ENCODE assay signal across 10 cellular contexts in genomic region chr12:56081393-56082347, GRCh38. TPM values are rescaled to one million over a fixed set of nuclear protein-coding genes. Genes with fewer than 3 reads are reported as not detected.
DNase-seq lines count a peak whose midpoint lies in the region; ATAC-seq, FAIRE-seq and TF ChIP-seq lines count a peak whose summit lies in the region.
"Had no signal": no experiment of that assay in that cellular context is flagged by ENCODE, and none has a peak within 500 bp of the region (broad histone marks: within the 10 kb centered on the region; RNA-seq: fewer than 3 reads in every experiment).

No MANE protein-coding gene starts in this region.

- no peaks in the 10 kb centered on the region for H3K27me3 Mint-ChIP-seq in Calu3 (ENCODE audit: unreplicated experiment)

- peak overlapping the region; percentile 93 for H3K4me2 ChIP-seq in keratinocyte (ENCODE audit: control insufficient read depth, extremely low read depth, insufficient read depth, low read depth, low read length)

- no peak for FAIRE-seq in keratinocyte (lab: Jason Lieb, UNC)

- no peaks in the 10 kb centered on the region for H3K79me2 ChIP-seq in keratinocyte (ENCODE audit: control insufficient read depth, insufficient read depth, low read length)

- no TSS peak for BruUV-seq in Calu3 (replicated peaks; lab: Mats Ljungman, UMichigan)

- dilution Hi-C loops in keratinocyte (cut with MboI; ENCODE audit: extremely low pct_ligation_motif_present, low sequenced_read_pairs): no loop called here

- ATAC-seq in GM18858 (IDR thresholded peaks at IDR 0.05; ENCODE audit: unreplicated experiment) (no peak), HG03342 (IDR thresholded peaks at IDR 0.05; ENCODE audit: unreplicated experiment) (no peak)

- peak overlapping the region; percentile 99 for H3K4me3 Mint-ChIP-seq in Calu3 (ENCODE audit: low read depth, unreplicated experiment)

- intact Hi-C loops in Calu3 (cut with micrococcal nuclease; ENCODE audit: unreplicated experiment) (no loop called here), prostate gland (cut with DNase I) (no loop called here)

- no peaks in the 10 kb centered on the region for H4K20me1 ChIP-seq in keratinocyte (ENCODE audit: control insufficient read depth, extremely low read depth, insufficient read depth, low read length)

- peak overlapping the region in 2 of 3 experiments; percentile 72 to 79 for H3K4me3 ChIP-seq in keratinocyte (ENCODE audit: control insufficient read depth in 2 of 3, extremely low read depth in 1 of 3, insufficient read depth in 2 of 3, low read depth in 1 of 3, low read length in 3 of 3)
- H3K4me3 ChIP-seq in prostate gland: peak overlapping the region; percentile 57 to 69

- peaks cover 31% of the 10 kb centered on the region for H3K4me1 Mint-ChIP-seq in Calu3 (ENCODE audit: low read depth, unreplicated experiment)

- H3K9me3 Mint-ChIP-seq in Calu3 (ENCODE audit: low read depth, unreplicated experiment): no peaks in the 10 kb centered on the region

- no peaks in the 10 kb centered on the region for H3K27me3 ChIP-seq in keratinocyte (ENCODE audit: control insufficient read depth, extremely low read depth, insufficient read depth, low read length)
- no peaks in the 10 kb centered on the region for H3K27me3 ChIP-seq in prostate gland (replicated peaks; ENCODE audit: insufficient read depth)

- TF ChIP-seq POLR2A in prostate gland (IDR thresholded peaks at IDR 0.05): no peak

- DNase-seq in Calu3: peak; percentile 60
- DNase-seq in amygdala (lab: John Stamatoyannopoulos, UW): peak in 51 of 56 donors; percentile 4 to 81 (median 53)
- DNase-seq in keratinocyte (ENCODE audit: low read depth, low spot score): no peak
- no peak for DNase-seq in prostate gland (ENCODE audit: low spot score)
- DNase-seq in stimulated activated CD4-positive, alpha-beta T cell treated with anti-CD3 and anti-CD28 coated beads, Interleukin-2, amount 100 ng/mL, for 48 hours: no peak
- DNase-seq in HK-2 (ENCODE audit: unreplicated experiment): no peak
- DNase-seq: NCI-H146; stimulated activated naive CD4-positive, alpha-beta T cell had no signal

- H3K27ac Mint-ChIP-seq in Calu3 (ENCODE audit: unreplicated experiment): peak overlapping the region; percentile 95

- H3K4me1 ChIP-seq in keratinocyte (ENCODE audit: control insufficient read depth, extremely low read depth, insufficient read depth, low read length) (peaks cover 16% of the 10 kb centered on the region), prostate gland (replicated peaks) (no peaks in the 10 kb centered on the region)

- TF ChIP-seq CTCF in Calu3 (IDR thresholded peaks at IDR 0.05; ENCODE audit: unreplicated experiment) (no peak), keratinocyte (optimal IDR thresholded peaks at IDR 0.05 in 1 of 3, IDR thresholded peaks at IDR 0.05 in 1 of 3, conservative IDR thresholded peaks at IDR 0.05 in 1 of 3; ENCODE audit: extremely low read depth in 1 of 3, insufficient read depth in 2 of 3, low read length in 3 of 3) (no peak), prostate gland (IDR thresholded peaks at IDR 0.05) (no peak)

- peaks cover 69% of the 10 kb centered on the region for H3K36me3 Mint-ChIP-seq in Calu3 (ENCODE audit: insufficient read depth, unreplicated experiment)

- H3K27ac ChIP-seq in keratinocyte (ENCODE audit: control insufficient read depth, insufficient read depth, low read length) (no peak overlapping the region), prostate gland (peak overlapping the region; percentile 94 to 96)

- H3K36me3 ChIP-seq in keratinocyte (ENCODE audit: control insufficient read depth in 2 of 2, extremely low read depth in 1 of 2, insufficient read depth in 2 of 2, low read length in 2 of 2): peaks cover 0 to 8% of the 10 kb centered on the region in 2 experiments
- no peaks in the 10 kb centered on the region for H3K36me3 ChIP-seq in prostate gland

- no peaks in the 10 kb centered on the region for H3K9me1 ChIP-seq in keratinocyte (ENCODE audit: control insufficient read depth, extremely low read depth, insufficient read depth, low read length)

- H3K9me3 ChIP-seq in keratinocyte (ENCODE audit: control insufficient read depth, low read depth, low read length) (no peaks in the 10 kb centered on the region), prostate gland (no peaks in the 10 kb centered on the region)

- 41% methylated on average over 6 of the region's 6 CpGs for WGBS in prostate gland

- CTCF ChIA-PET in Calu3 (lab: Charles Lee): interaction anchor here (0.6 to 1.4 kb wide), 4 partner anchors 11 to 24 kb away, joined by 3 to 6 read pairs (median 3); partner anchors contain the start of gene PA2G4

- no peak overlapping the region for H2AFZ ChIP-seq in keratinocyte (ENCODE audit: control insufficient read depth, low read length)

- H3K9ac ChIP-seq in keratinocyte (ENCODE audit: control insufficient read depth, extremely low read depth, insufficient read depth, low read length): no peak overlapping the region

RNA-seq across cellular contexts. Expression of gene ERBB3, which starts 1.7 kb away (rescaled TPM):
- total RNA-seq in Calu3 (2022) (170 and 183 TPM in 2 replicates), prostate gland (100 to 1,000 TPM in 1 of 2 donors, 10 to 100 TPM in 1; 77.3 to 117 TPM)
- polyA plus RNA-seq in keratinocyte: 13.6 to 19.8 TPM (median 16.4 TPM) in 3 replicates
- 90.3 TPM for polyA plus RNA-seq in keratinocyte (2011; ENCODE audit: low read depth)
- polyA plus RNA-seq in keratinocyte (2011; cell fraction: cytosol; rRNA removed): 6.1 and 8.6 TPM in 2 replicates
- polyA plus RNA-seq in keratinocyte (2011; cell fraction: nucleus; rRNA removed): 41.3 and 45.7 TPM in 2 replicates
- 9.1 and 57.6 TPM in 2 replicates for polyA plus RNA-seq in keratinocyte (2012; ENCODE audit: low replicate concordance)
- 38.3 to 51.4 TPM (median 46.2 TPM) in 3 replicates for polyA minus RNA-seq in keratinocyte
- 10.6 TPM for polyA minus RNA-seq in keratinocyte (2011; cell fraction: cytosol; rRNA and poly(A)+ RNA removed)
- 33.0 and 47.2 TPM in 2 replicates for polyA minus RNA-seq in keratinocyte (2011; cell fraction: nucleus; rRNA and poly(A)+ RNA removed)

RNA-seq across cellular contexts. Expression of gene PA2G4, which starts 22.7 kb away (rescaled TPM):
- total RNA-seq in Calu3 (2022) (229 and 233 TPM in 2 replicates), prostate gland (10 to 100 TPM; 75.0 to 93.3 TPM)
- 247 to 505 TPM (median 480 TPM) in 3 replicates for polyA plus RNA-seq in keratinocyte
- 147 TPM for polyA plus RNA-seq in keratinocyte (2011; ENCODE audit: low read depth)
- 318 and 422 TPM in 2 replicates for polyA plus RNA-seq in keratinocyte (2011; cell fraction: cytosol; rRNA removed)
- polyA plus RNA-seq in keratinocyte (2011; cell fraction: nucleus; rRNA removed): 225 and 331 TPM in 2 replicates
- 153 and 296 TPM in 2 replicates for polyA plus RNA-seq in keratinocyte (2012; ENCODE audit: low replicate concordance)
- 43.9 to 207 TPM (median 82.7 TPM) in 3 replicates for polyA minus RNA-seq in keratinocyte
- 155 TPM for polyA minus RNA-seq in keratinocyte (2011; cell fraction: cytosol; rRNA and poly(A)+ RNA removed)
- polyA minus RNA-seq in keratinocyte (2011; cell fraction: nucleus; rRNA and poly(A)+ RNA removed): 48.2 and 81.0 TPM in 2 replicates

RNA-seq across cellular contexts. Expression of gene RPL41, which starts 34.8 kb away (rescaled TPM):
- 2,379 and 2,426 TPM in 2 replicates for total RNA-seq in Calu3 (2022)
- 7,566 to 10,481 TPM (median 10,062 TPM) in 3 replicates for polyA plus RNA-seq in keratinocyte
- 3,262 TPM for polyA plus RNA-seq in keratinocyte (2011; ENCODE audit: low read depth)
- polyA plus RNA-seq in keratinocyte (2011; cell fraction: cytosol; rRNA removed): 13,641 and 15,426 TPM in 2 replicates
- polyA plus RNA-seq in keratinocyte (2011; cell fraction: nucleus; rRNA removed): 4,005 and 4,039 TPM in 2 replicates
- 7,260 and 8,127 TPM in 2 replicates for polyA plus RNA-seq in keratinocyte (2012; ENCODE audit: low replicate concordance)
- polyA minus RNA-seq in keratinocyte: 1,408 to 2,195 TPM (median 1,503 TPM) in 3 replicates
- polyA minus RNA-seq in keratinocyte (2011; cell fraction: cytosol; rRNA and poly(A)+ RNA removed): 1,298 TPM
- 272 and 374 TPM in 2 replicates for polyA minus RNA-seq in keratinocyte (2011; cell fraction: nucleus; rRNA and poly(A)+ RNA removed)
- total RNA-seq in prostate gland: 1,000 to 10,000 TPM; 2,549 to 4,385 TPM

RNA-seq across cellular contexts. Expression of gene ZC3H10, which starts 36.4 kb away (rescaled TPM):
- total RNA-seq in Calu3 (2022) (6.6 and 8.2 TPM in 2 replicates), prostate gland (1 to 10 TPM; 4.6 to 9.1 TPM)
- polyA plus RNA-seq in keratinocyte: 0.81 to 1.0 TPM (median 0.85 TPM) in 3 replicates
- polyA plus RNA-seq in keratinocyte (2011; ENCODE audit: low read depth): 0.89 TPM
- polyA plus RNA-seq in keratinocyte (2011; cell fraction: cytosol; rRNA removed): 0.43 and 0.44 TPM in 2 replicates
- polyA plus RNA-seq in keratinocyte (2011; cell fraction: nucleus; rRNA removed): 1.1 and 1.2 TPM in 2 replicates
- 1.0 and 1.2 TPM in 2 replicates for polyA plus RNA-seq in keratinocyte (2012; ENCODE audit: low replicate concordance)
- polyA minus RNA-seq in keratinocyte: 0.96 to 3.8 TPM (median 3.7 TPM) in 3 replicates
- polyA minus RNA-seq in keratinocyte (2011; cell fraction: cytosol; rRNA and poly(A)+ RNA removed): 0.58 TPM
- polyA minus RNA-seq in keratinocyte (2011; cell fraction: nucleus; rRNA and poly(A)+ RNA removed): 0.95 and 1.2 TPM in 2 replicates

RNA-seq across cellular contexts. Expression of gene RPS26, which starts 40.0 kb away (rescaled TPM):
- total RNA-seq in Calu3 (2022) (50.6 and 50.7 TPM in 2 replicates), prostate gland (1,000 to 10,000 TPM in 1 of 2 donors, 100 to 1,000 TPM in 1; 284 to 1,659 TPM)
- 663 to 1,841 TPM (median 663 TPM) in 3 replicates for polyA plus RNA-seq in keratinocyte
- polyA plus RNA-seq in keratinocyte (2011; ENCODE audit: low read depth): 187 TPM
- polyA plus RNA-seq in keratinocyte (2011; cell fraction: cytosol; rRNA removed): 965 and 1,489 TPM in 2 replicates
- 341 and 432 TPM in 2 replicates for polyA plus RNA-seq in keratinocyte (2011; cell fraction: nucleus; rRNA removed)
- 770 and 1,354 TPM in 2 replicates for polyA plus RNA-seq in keratinocyte (2012; ENCODE audit: low replicate concordance)
- polyA minus RNA-seq in keratinocyte: 74.3 to 840 TPM (median 694 TPM) in 3 replicates
- 114 TPM for polyA minus RNA-seq in keratinocyte (2011; cell fraction: cytosol; rRNA and poly(A)+ RNA removed)
- polyA minus RNA-seq in keratinocyte (2011; cell fraction: nucleus; rRNA and poly(A)+ RNA removed): 52.5 and 65.2 TPM in 2 replicates

Comparison
In these comparisons a context has a peak if more than half of its experiments do, and no peak if none do; other contexts are left out.
1. DNase-seq: peak in Calu3 (single experiment) and amygdala (51 of 56); none in keratinocyte (single experiment), prostate gland (single experiment), stimulated activated CD4-positive, alpha-beta T cell treated with anti-CD3 and anti-CD28 coated beads, Interleukin-2, amount 100 ng/mL, for 48 hours (0 of 2) and HK-2 (single experiment).